Comparison of ENCODE assay signal across 8 cellular contexts in the genomic region with DNA sequence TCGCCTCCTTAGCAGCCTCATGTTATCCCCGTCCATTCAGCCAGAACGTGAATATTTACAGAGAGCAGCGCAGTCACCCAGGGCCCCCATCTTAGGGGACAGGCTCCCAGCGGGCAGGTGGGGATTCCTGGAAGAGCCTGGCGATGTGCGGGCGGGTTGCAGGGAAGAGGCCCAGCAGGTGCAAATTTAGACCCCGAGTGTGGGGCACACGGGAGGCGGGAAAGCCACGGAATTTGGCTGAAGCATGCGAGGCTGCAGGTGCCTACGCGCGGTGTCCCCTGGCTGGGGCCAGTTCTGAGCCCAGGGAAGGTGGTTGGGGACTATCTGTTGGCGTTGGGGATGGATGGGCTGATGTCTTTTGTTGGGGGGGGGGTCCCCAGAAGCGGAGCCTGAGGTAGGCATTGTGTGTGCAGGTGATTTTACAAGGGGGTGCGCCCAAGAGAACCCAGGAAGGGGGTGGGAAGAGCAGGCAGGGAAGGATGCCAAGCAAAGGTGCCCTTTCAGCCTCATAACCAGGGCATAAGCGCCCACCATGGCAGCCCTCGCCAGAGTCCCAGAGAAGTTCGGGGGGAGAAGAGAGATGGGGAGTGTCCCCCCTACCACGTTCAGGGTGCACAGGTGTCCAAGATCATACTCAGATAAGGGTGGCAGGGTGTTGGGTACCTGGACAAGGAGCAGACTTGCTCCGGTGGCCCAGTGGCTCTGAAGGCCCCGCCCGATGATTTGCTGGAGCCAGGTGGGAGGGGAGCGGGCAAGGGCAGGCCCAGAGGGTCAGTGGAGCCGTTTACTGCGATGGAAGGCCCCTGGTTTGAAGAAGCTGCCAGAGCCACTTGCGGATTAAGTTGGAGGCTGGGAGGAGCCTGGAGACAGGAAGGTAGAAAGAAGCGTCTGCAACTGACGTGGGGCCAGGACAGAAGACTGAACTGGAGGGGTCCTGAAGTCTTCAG. TPM values are rescaled to one million over a fixed set of nuclear protein-coding genes. Genes with fewer than 3 reads are reported as not detected.
DNase-seq lines count a peak whose midpoint lies in the region; ATAC-seq and TF ChIP-seq lines count a peak whose summit lies in the region.

No MANE protein-coding gene starts in this region.

- no peak for ATAC-seq in thoracic aorta (ENCODE audit: insufficient number of reproducible peaks, low FRiP score, low read depth)
- no peak for ATAC-seq in GM18870 (IDR thresholded peaks at IDR 0.05; ENCODE audit: unreplicated experiment)

- no peaks in the 10 kb centered on the region for H3K9me3 ChIP-seq in adipocyte (ENCODE audit: control insufficient read depth, low read length)
- H3K9me3 ChIP-seq in liver (ENCODE audit: control insufficient read depth in 4 of 4, low read length in 3 of 4), result no peaks in the 10 kb centered on the region
- H3K9me3 ChIP-seq in thoracic aorta, result no peaks in the 10 kb centered on the region

- H3K4me1 ChIP-seq in adipocyte (ENCODE audit: control insufficient read depth, insufficient read depth, low read length), result peaks cover 24% of the 10 kb centered on the region
- H3K4me1 ChIP-seq in liver (ENCODE audit: control insufficient read depth in 4 of 4, insufficient read depth in 4 of 4, low read length in 3 of 4), result peaks cover 6 to 23% (median 15%) of the 10 kb centered on the region in 4 donors
- H3K4me1 ChIP-seq in thoracic aorta (ENCODE audit: control insufficient read depth in 1 of 2, low read depth in 2 of 2), result peaks cover 10 to 18% of the 10 kb centered on the region in 2 donors

- H3K9me3 Mint-ChIP-seq in activated CD4-positive, alpha-beta T cell treated with anti-CD3 and anti-CD28 coated beads, Interleukin-2, amount 10 ng/mL, durations not matched to agents 24 days and 14 days, result no peaks in the 10 kb centered on the region

- TF ChIP-seq RAD21 in liver (IDR thresholded peaks at IDR 0.05), result no peak

- H3K9ac ChIP-seq in adipocyte (ENCODE audit: low read length), result peak overlapping the region; percentile 99
- H3K9ac ChIP-seq in liver (ENCODE audit: low read depth in 1 of 2, low read length in 2 of 2), result peak overlapping the region in 1 of 2 donors; percentile 57

- 67% methylated on average over 32 of the region's 32 CpGs for WGBS in liver

- H3K27ac Mint-ChIP-seq in activated CD4-positive, alpha-beta T cell treated with anti-CD3 and anti-CD28 coated beads, Interleukin-2, amount 10 ng/mL, durations not matched to agents 24 days and 14 days, result peak overlapping the region; percentile 99

- H3K27me3 ChIP-seq in adipocyte (replicated peaks; ENCODE audit: control insufficient read depth, insufficient read depth, low read length) (no peaks in the 10 kb centered on the region), liver (ENCODE audit: control insufficient read depth in 4 of 4, insufficient read depth in 4 of 4, low read length in 3 of 4) (no peaks in the 10 kb centered on the region), thoracic aorta (replicated peaks; ENCODE audit: insufficient read depth) (no peaks in the 10 kb centered on the region)

- no peaks in the 10 kb centered on the region for H3K27me3 Mint-ChIP-seq in activated CD4-positive, alpha-beta T cell treated with anti-CD3 and anti-CD28 coated beads, Interleukin-2, amount 10 ng/mL, durations not matched to agents 24 days and 14 days

- peaks cover 37% of the 10 kb centered on the region for H3K4me1 Mint-ChIP-seq in activated CD4-positive, alpha-beta T cell treated with anti-CD3 and anti-CD28 coated beads, Interleukin-2, amount 10 ng/mL, durations not matched to agents 24 days and 14 days

- TF ChIP-seq CTCF in liver (IDR thresholded peaks at IDR 0.05; ENCODE audit: low read depth, low read length, missing input control), result no peak
- no peak for TF ChIP-seq CTCF in thoracic aorta (IDR thresholded peaks at IDR 0.05)

- H3K27ac ChIP-seq in liver (ENCODE audit: low read depth in 1 of 2, low read length in 2 of 2), result no peak overlapping the region
- no peak overlapping the region for H3K27ac ChIP-seq in thoracic aorta

- H3K4me3 ChIP-seq in adipocyte (ENCODE audit: low read length) (peak overlapping the region; percentile 90), liver (ENCODE audit: low read depth in 1 of 3, low read length in 3 of 3) (peak overlapping the region; percentile 85 to 99 (median 94)), thoracic aorta (peak overlapping the region; percentile 96)

- intact Hi-C loops in activated CD4-positive, alpha-beta T cell treated with anti-CD3 and anti-CD28 coated beads, Interleukin-2, amount 10 ng/mL, durations not matched to agents 24 days and 14 days (cut with micrococcal nuclease), result loop anchor here (5.0 kb wide), 1 partner anchor 126 kb away; no protein-coding TSS in a partner anchor

- peak overlapping the region; percentile 90 for H3K4me3 Mint-ChIP-seq in activated CD4-positive, alpha-beta T cell treated with anti-CD3 and anti-CD28 coated beads, Interleukin-2, amount 10 ng/mL, durations not matched to agents 24 days and 14 days

- H3K36me3 Mint-ChIP-seq in activated CD4-positive, alpha-beta T cell treated with anti-CD3 and anti-CD28 coated beads, Interleukin-2, amount 10 ng/mL, durations not matched to agents 24 days and 14 days (ENCODE audit: low read depth), result peaks cover 5% of the 10 kb centered on the region

- no peak for DNase-seq in activated CD4-positive, alpha-beta T cell treated with anti-CD3 and anti-CD28 coated beads, Interleukin-2, amount 10 ng/mL, durations not matched to agents 24 days and 14 days
- DNase-seq in activated CD4-positive, alpha-beta T cell treated with anti-CD3 and anti-CD28 coated beads for 48 hours, result no peak
- DNase-seq in adipocyte (ENCODE audit: low read depth) (no peak), thoracic aorta (ENCODE audit: low spot score) (no peak), dedifferentiated amniotic fluid mesenchymal stem cell (ENCODE audit: extremely low spot score) (no peak)
- DNase-seq in activated effector memory CD4-positive, alpha-beta T cell treated with anti-CD3 and anti-CD28 coated beads, Interleukin-2, amount 50 U/mL, for 16 hours, result no peak

- H3K36me3 ChIP-seq in adipocyte (ENCODE audit: control insufficient read depth, insufficient read depth, low read length, severe bottlenecking) (peaks cover 6% of the 10 kb centered on the region), liver (ENCODE audit: control insufficient read depth in 4 of 4, insufficient read depth in 3 of 4, low read depth in 1 of 4, low read length in 3 of 4) (peaks cover 0 to 1% (median 0%) of the 10 kb centered on the region in 4 donors), thoracic aorta (no peaks in the 10 kb centered on the region)

TF ChIP-seq in liver, 16 proteins besides CTCF, POLR2A, EP300 and RAD21 (continues in another document):
- TF ChIP-seq HNF4A (conservative IDR thresholded peaks at IDR 0.05) (no peak), FOXA2 (IDR thresholded peaks at IDR 0.05) (no peak), RXRA (IDR thresholded peaks at IDR 0.05) (no peak), YY1 (IDR thresholded peaks at IDR 0.05) (no peak)
- TF ChIP-seq, protein P1, sequence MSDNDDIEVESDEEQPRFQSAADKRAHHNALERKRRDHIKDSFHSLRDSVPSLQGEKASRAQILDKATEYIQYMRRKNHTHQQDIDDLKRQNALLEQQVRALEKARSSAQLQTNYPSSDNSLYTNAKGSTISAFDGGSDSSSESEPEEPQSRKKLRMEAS (IDR thresholded peaks at IDR 0.05), result no peak
- TF ChIP-seq, protein P2, sequence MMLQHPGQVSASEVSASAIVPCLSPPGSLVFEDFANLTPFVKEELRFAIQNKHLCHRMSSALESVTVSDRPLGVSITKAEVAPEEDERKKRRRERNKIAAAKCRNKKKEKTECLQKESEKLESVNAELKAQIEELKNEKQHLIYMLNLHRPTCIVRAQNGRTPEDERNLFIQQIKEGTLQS (IDR thresholded peaks at IDR 0.05), result no peak

RNA-seq across cellular contexts. Expression of a gene that starts 1.2 kb away (rescaled TPM):
- total RNA-seq in activated CD4-positive, alpha-beta T cell treated with anti-CD3 and anti-CD28 coated beads, Interleukin-2, amount 10 ng/mL, durations not matched to agents 24 days and 14 days, result 13.5 and 15.6 TPM in 2 replicates
- total RNA-seq in liver, result 10 to 100 TPM; 15.1 to 15.5 TPM
- polyA plus RNA-seq in liver, result 10 to 100 TPM in 1 of 2 donors, 1 to 10 TPM in 1; 1.7 to 14.3 TPM
- 10 to 100 TPM; 34.1 to 94.1 TPM for total RNA-seq in thoracic aorta

RNA-seq across cellular contexts. Expression of a gene that starts 12.2 kb away (rescaled TPM):
- total RNA-seq in activated CD4-positive, alpha-beta T cell treated with anti-CD3 and anti-CD28 coated beads, Interleukin-2, amount 10 ng/mL, durations not matched to agents 24 days and 14 days, result 0.14 and 0.19 TPM in 2 replicates
- total RNA-seq in liver (under 1 TPM; 0.17 to 0.23 TPM), thoracic aorta (under 1 TPM in 1 of 2 donors, not detected in 1; 0.92 TPM)
- under 1 TPM; 0.25 to 0.32 TPM for polyA plus RNA-seq in liver

RNA-seq across cellular contexts. Expression of a gene that starts 23.1 kb away (rescaled TPM):
- total RNA-seq in activated CD4-positive, alpha-beta T cell treated with anti-CD3 and anti-CD28 coated beads, Interleukin-2, amount 10 ng/mL, durations not matched to agents 24 days and 14 days, result 52.8 and 55.0 TPM in 2 replicates
- total RNA-seq in liver, result 10 to 100 TPM; 29.6 to 83.8 TPM
- polyA plus RNA-seq in liver, result 10 to 100 TPM; 19.2 to 53.9 TPM
- total RNA-seq in thoracic aorta, result 10 to 100 TPM; 40.2 to 86.2 TPM

RNA-seq across cellular contexts. Expression of a gene that starts 35.4 kb away (rescaled TPM):
- total RNA-seq in activated CD4-positive, alpha-beta T cell treated with anti-CD3 and anti-CD28 coated beads, Interleukin-2, amount 10 ng/mL, durations not matched to agents 24 days and 14 days, result 37.6 and 40.9 TPM in 2 replicates
- 1 to 10 TPM; 1.0 to 1.1 TPM for total RNA-seq in liver
- 1 to 10 TPM in 1 of 2 donors, under 1 TPM in 1; 0.28 to 1.3 TPM for polyA plus RNA-seq in liver
- total RNA-seq in thoracic aorta, result under 1 TPM in 1 of 2 donors, not detected in 1; 0.54 TPM

RNA-seq across cellular contexts. Expression of a gene that starts 47.6 kb away (rescaled TPM):
- total RNA-seq in activated CD4-positive, alpha-beta T cell treated with anti-CD3 and anti-CD28 coated beads, Interleukin-2, amount 10 ng/mL, durations not matched to agents 24 days and 14 days, result not detected in 2 replicates
- total RNA-seq in liver, result 10 to 100 TPM; 15.6 to 28.7 TPM
- 10 to 100 TPM; 17.3 to 43.0 TPM for polyA plus RNA-seq in liver
- 10 to 100 TPM; 17.2 to 18.8 TPM for total RNA-seq in thoracic aorta
